ENCODE assay signal across 14 cellular contexts in the genomic region with DNA sequence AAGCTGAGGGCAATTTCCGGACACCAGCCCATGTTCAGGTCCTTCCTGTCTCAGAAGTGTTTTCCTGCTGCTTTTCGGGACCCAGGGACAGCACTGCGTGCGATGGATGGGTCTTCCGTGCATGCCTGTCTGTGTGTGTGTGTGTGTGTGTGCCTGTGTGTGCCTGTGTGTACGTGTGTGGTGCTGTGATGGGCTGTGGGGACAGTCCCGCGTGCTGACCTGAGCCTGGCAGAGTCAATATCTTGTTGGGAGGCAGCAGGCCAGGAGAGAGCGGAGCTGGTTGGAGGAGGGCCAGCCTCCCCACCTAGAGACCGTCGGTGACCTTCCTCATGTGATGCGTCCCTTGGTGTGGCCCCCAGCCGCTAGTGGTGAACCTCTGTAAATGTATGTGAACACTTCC. TPM values are rescaled to one million over a fixed set of nuclear protein-coding genes. Genes with fewer than 3 reads are reported as not detected.
DNase-seq lines count a peak whose midpoint lies in the region; ATAC-seq and TF ChIP-seq lines count a peak whose summit lies in the region.
"Had no signal": no experiment of that assay in that cellular context is flagged by ENCODE, and none has a peak within 500 bp of the region (broad histone marks: within the 10 kb centered on the region; RNA-seq: fewer than 3 reads in every experiment).

No MANE protein-coding gene starts in this region.

- H3K27ac Mint-ChIP-seq in activated CD4-positive, alpha-beta T cell treated with anti-CD3 and anti-CD28 coated beads, Interleukin-2, amount 10 ng/mL, durations not matched to agents 7 days and 5 days = peak overlapping the region; percentile 22
- no peak overlapping the region for H3K27ac Mint-ChIP-seq in activated CD4-positive, alpha-beta T cell treated with anti-CD3 and anti-CD28 coated beads, Interleukin-2, amount 10 ng/mL, durations not matched to agents 24 days and 14 days
- peak overlapping the region; percentile 70 for H3K27ac Mint-ChIP-seq in activated naive CD8-positive, alpha-beta T cell
- H3K27ac Mint-ChIP-seq in progenitor cell of endocrine pancreas = peak overlapping the region; percentile 22

- intact Hi-C loops in activated CD4-positive, alpha-beta T cell treated with anti-CD3 and anti-CD28 coated beads, Interleukin-2, amount 10 ng/mL, durations not matched to agents 24 days and 14 days (cut with micrococcal nuclease) = no loop called here
- intact Hi-C loops in left ventricle myocardium superior (cut with micrococcal nuclease) = no loop called here

- peaks cover 75% of the 10 kb centered on the region for H3K4me1 Mint-ChIP-seq in activated CD4-positive, alpha-beta T cell treated with anti-CD3 and anti-CD28 coated beads, Interleukin-2, amount 10 ng/mL, durations not matched to agents 7 days and 5 days
- H3K4me1 Mint-ChIP-seq in activated CD4-positive, alpha-beta T cell treated with anti-CD3 and anti-CD28 coated beads, Interleukin-2, amount 10 ng/mL, durations not matched to agents 24 days and 14 days = peaks cover 50% of the 10 kb centered on the region
- H3K4me1 Mint-ChIP-seq in activated naive CD8-positive, alpha-beta T cell (ENCODE audit: low read depth) = peaks cover 84% of the 10 kb centered on the region
- peaks cover 16% of the 10 kb centered on the region for H3K4me1 Mint-ChIP-seq in progenitor cell of endocrine pancreas (ENCODE audit: low read depth)

- H3K4me1 ChIP-seq in HAP-1 = peaks cover 8% of the 10 kb centered on the region

- H3K27me3 Mint-ChIP-seq in activated CD4-positive, alpha-beta T cell treated with anti-CD3 and anti-CD28 coated beads, Interleukin-2, amount 10 ng/mL, durations not matched to agents 7 days and 5 days = no peaks in the 10 kb centered on the region
- no peaks in the 10 kb centered on the region for H3K27me3 Mint-ChIP-seq in activated CD4-positive, alpha-beta T cell treated with anti-CD3 and anti-CD28 coated beads, Interleukin-2, amount 10 ng/mL, durations not matched to agents 24 days and 14 days
- no peaks in the 10 kb centered on the region for H3K27me3 Mint-ChIP-seq in activated naive CD8-positive, alpha-beta T cell
- H3K27me3 Mint-ChIP-seq in progenitor cell of endocrine pancreas = no peaks in the 10 kb centered on the region

- no peaks in the 10 kb centered on the region for H3K9me3 Mint-ChIP-seq in activated CD4-positive, alpha-beta T cell treated with anti-CD3 and anti-CD28 coated beads, Interleukin-2, amount 10 ng/mL, durations not matched to agents 7 days and 5 days
- no peaks in the 10 kb centered on the region for H3K9me3 Mint-ChIP-seq in activated CD4-positive, alpha-beta T cell treated with anti-CD3 and anti-CD28 coated beads, Interleukin-2, amount 10 ng/mL, durations not matched to agents 24 days and 14 days
- H3K9me3 Mint-ChIP-seq in activated naive CD8-positive, alpha-beta T cell (ENCODE audit: low read depth) = no peaks in the 10 kb centered on the region
- no peaks in the 10 kb centered on the region for H3K9me3 Mint-ChIP-seq in progenitor cell of endocrine pancreas (ENCODE audit: low read depth)

- H3K4me3 Mint-ChIP-seq in activated CD4-positive, alpha-beta T cell treated with anti-CD3 and anti-CD28 coated beads, Interleukin-2, amount 10 ng/mL, durations not matched to agents 7 days and 5 days = no peak overlapping the region
- H3K4me3 Mint-ChIP-seq in activated CD4-positive, alpha-beta T cell treated with anti-CD3 and anti-CD28 coated beads, Interleukin-2, amount 10 ng/mL, durations not matched to agents 24 days and 14 days = no peak overlapping the region
- peak overlapping the region; percentile 21 for H3K4me3 Mint-ChIP-seq in activated naive CD8-positive, alpha-beta T cell
- no peak overlapping the region for H3K4me3 Mint-ChIP-seq in progenitor cell of endocrine pancreas (ENCODE audit: low read depth)

- in situ Hi-C loops in HAP-1 (cut with MboI; ENCODE audit: low sequenced_read_pairs) = no loop called here

- no peak for TF ChIP-seq CTCF in progenitor cell of endocrine pancreas (IDR thresholded peaks at IDR 0.05; ENCODE audit: unreplicated experiment)

- H3K9me3 ChIP-seq in HAP-1 = no peaks in the 10 kb centered on the region
- H3K9me3 ChIP-seq: body of pancreas had no signal

- POLR2A ChIA-PET in activated CD4-positive, alpha-beta T cell treated with anti-CD3 and anti-CD28 coated beads, Interleukin-2, amount 10 ng/mL, durations not matched to agents 7 days and 5 days (lab: Charles Lee) = no interaction called here

- H3K36me3 ChIP-seq in HAP-1 (replicated peaks) = peaks cover 10% of the 10 kb centered on the region

- DNase-seq in activated CD4-positive, alpha-beta T cell treated with anti-CD3 and anti-CD28 coated beads, Interleukin-2, amount 10 ng/mL, durations not matched to agents 7 days and 5 days = no peak
- no peak for DNase-seq in activated CD4-positive, alpha-beta T cell treated with anti-CD3 and anti-CD28 coated beads, Interleukin-2, amount 10 ng/mL, durations not matched to agents 24 days and 14 days
- peak; percentile 61 for DNase-seq in left ventricle myocardium superior
- DNase-seq in progenitor cell of endocrine pancreas (ENCODE audit: low spot score, unreplicated experiment) = no peak
- no peak for DNase-seq in HAP-1 (ENCODE audit: low spot score in 2 of 2)
- DNase-seq in middle frontal gyrus (ENCODE audit: extremely low spot score, low spot score) = no peak
- DNase-seq: activated CD4-positive, CD25-positive, alpha-beta regulatory T cell treated with anti-CD3 and anti-CD28 coated beads, Interleukin-2, amount 50 U/mL, for 72 hours; body of pancreas; NCI-H187; NCI-H526; PC-3; stimulated activated CD4-positive, alpha-beta T cell treated with anti-CD3 and anti-CD28 coated beads, Interleukin-4, amount 100 ng/mL, for 1 hour had no signal

- peak; percentile 19 for ATAC-seq in left ventricle myocardium superior
- ATAC-seq in GM21619 (IDR thresholded peaks at IDR 0.05; ENCODE audit: unreplicated experiment) = no peak
- ATAC-seq: body of pancreas, PC-3 had no signal

- no peak overlapping the region for H3K4me3 ChIP-seq in HAP-1
- H3K4me3 ChIP-seq: body of pancreas had no signal

- H3K27me3 ChIP-seq in HAP-1 (ENCODE audit: low read depth) = no peaks in the 10 kb centered on the region
- H3K27me3 ChIP-seq: body of pancreas had no signal

- peaks cover 36% of the 10 kb centered on the region for H3K36me3 Mint-ChIP-seq in activated CD4-positive, alpha-beta T cell treated with anti-CD3 and anti-CD28 coated beads, Interleukin-2, amount 10 ng/mL, durations not matched to agents 7 days and 5 days (ENCODE audit: low read depth)
- peaks cover 39% of the 10 kb centered on the region for H3K36me3 Mint-ChIP-seq in activated CD4-positive, alpha-beta T cell treated with anti-CD3 and anti-CD28 coated beads, Interleukin-2, amount 10 ng/mL, durations not matched to agents 24 days and 14 days (ENCODE audit: low read depth)
- no peaks in the 10 kb centered on the region for H3K36me3 Mint-ChIP-seq in activated naive CD8-positive, alpha-beta T cell
- H3K36me3 Mint-ChIP-seq in progenitor cell of endocrine pancreas (ENCODE audit: insufficient read depth) = peaks cover 4% of the 10 kb centered on the region

- CTCF ChIA-PET in activated CD4-positive, alpha-beta T cell treated with anti-CD3 and anti-CD28 coated beads, Interleukin-2, amount 10 ng/mL, durations not matched to agents 7 days and 5 days (lab: Charles Lee) = interaction anchor here (0.8 kb wide), 1 partner anchor 10 kb away, joined by 3 read pairs; no protein-coding TSS in a partner anchor

RNA-seq across cellular contexts. Expression of a gene that starts 13.7 kb away (rescaled TPM):
- 10 to 100 TPM; 60.7 to 62.0 TPM for total RNA-seq in activated CD4-positive, alpha-beta T cell treated with anti-CD3 and anti-CD28 coated beads, Interleukin-2, amount 10 ng/mL, durations not matched to agents 7 days and 5 days
- total RNA-seq in activated CD4-positive, alpha-beta T cell treated with anti-CD3 and anti-CD28 coated beads, Interleukin-2, amount 10 ng/mL, durations not matched to agents 24 days and 14 days = 40.7 and 41.1 TPM in 2 replicates
- total RNA-seq in left ventricle myocardium superior (35.3 TPM), progenitor cell of endocrine pancreas (56.2 and 59.4 TPM in 2 replicates)

RNA-seq across cellular contexts. Expression of a gene that starts 47.2 kb away (rescaled TPM):
- total RNA-seq in activated CD4-positive, alpha-beta T cell treated with anti-CD3 and anti-CD28 coated beads, Interleukin-2, amount 10 ng/mL, durations not matched to agents 7 days and 5 days = 10 to 100 TPM; 61.3 to 66.2 TPM
- total RNA-seq in activated CD4-positive, alpha-beta T cell treated with anti-CD3 and anti-CD28 coated beads, Interleukin-2, amount 10 ng/mL, durations not matched to agents 24 days and 14 days = 55.8 and 60.3 TPM in 2 replicates
- total RNA-seq in left ventricle myocardium superior (38.4 TPM), progenitor cell of endocrine pancreas (74.3 and 77.9 TPM in 2 replicates)
